14 cellular contexts compared by ENCODE assay signal in genomic region chr20:48350291-48350988, GRCh38.
DNase-seq lines count a peak whose midpoint lies in the region; ATAC-seq and TF ChIP-seq lines count a peak whose summit lies in the region.
"Had no signal": no experiment of that assay in that cellular context is flagged by ENCODE, and none has a peak within 500 bp of the region (broad histone marks: within the 10 kb centered on the region; RNA-seq: fewer than 3 reads in every experiment).

No MANE protein-coding gene starts in this region.

- peak; percentile 40 for DNase-seq in NCI-H2227 (lab: John Stamatoyannopoulos, UW; ENCODE audit: unreplicated experiment)
- DNase-seq in NCI-H2227 treated with DMSO at 0.1 percent for 48 hours (lab: John Stamatoyannopoulos, UW): no peak
- peak; percentile 34 for DNase-seq in NB4 (ENCODE audit: low read depth)
- peak; percentile 23 for DNase-seq in dermis blood vessel endothelial cell
- DNase-seq in psoas muscle: no peak
- no peak for DNase-seq in stomach
- no peak for DNase-seq in NCI-H1417 treated with DMSO at 0.1 percent for 48 hours (lab: John Stamatoyannopoulos, UW)
- DNase-seq in activated CD4-positive, CD25-positive, alpha-beta regulatory T cell treated with anti-CD3 and anti-CD28 coated beads, Interleukin-2, amount 50 U/mL, for 72 hours: no peak
- DNase-seq: gastrocnemius medialis; naive thymus-derived CD8-positive, alpha-beta T cell; NK-92 treated with Interleukin-12 subunit alpha and Interleukin-12 subunit beta, amount 100 ng/mL, for 24 hours; stimulated activated CD4-positive, alpha-beta T cell treated with anti-CD3 and anti-CD28 coated beads, Interleukin-4, amount 100 ng/mL, for 4 hours had no signal

- no peak for TF ChIP-seq EP300 in stomach (IDR thresholded peaks at IDR 0.05)

- TF ChIP-seq POLR2A in NB4 (IDR thresholded peaks at IDR 0.05; ENCODE audit: extremely low read depth, insufficient read length) (no peak), stomach (IDR thresholded peaks at IDR 0.05) (no peak)

- H3K4me1 ChIP-seq in psoas muscle (no peaks in the 10 kb centered on the region), stomach (no peaks in the 10 kb centered on the region)
- H3K4me1 ChIP-seq: ascending aorta, gastrocnemius medialis had no signal

- H3K36me3 ChIP-seq in psoas muscle (ENCODE audit: insufficient read depth in 1 of 2, low read depth in 1 of 2): no peaks in the 10 kb centered on the region
- H3K36me3 ChIP-seq in stomach: no peaks in the 10 kb centered on the region
- H3K36me3 ChIP-seq: ascending aorta, gastrocnemius medialis, HAP-1 had no signal

- intact Hi-C loops in psoas muscle (cut with DNase I) (no loop called here), stomach (cut with DNase I; ENCODE audit: low total_unique reads) (no loop called here)

- ATAC-seq in psoas muscle: no peak
- ATAC-seq: gastrocnemius medialis; naive thymus-derived CD8-positive, alpha-beta T cell had no signal

- 75 to 89% (median 88%) methylated on average over 5 of the region's 5 CpGs for WGBS in psoas muscle, 3 donors
- WGBS in stomach, 5 donors: 67 to 81% (median 77%) methylated on average over 5 of the region's 5 CpGs

- peak; percentile 43 for TF ChIP-seq CTCF in NB4 (IDR thresholded peaks at IDR 0.05; ENCODE audit: low read depth, low read length)
- TF ChIP-seq CTCF in psoas muscle (IDR thresholded peaks at IDR 0.05): peak; percentile 6
- no peak for TF ChIP-seq CTCF in stomach (IDR thresholded peaks at IDR 0.05)

- no peaks in the 10 kb centered on the region for H3K9me3 ChIP-seq in psoas muscle
- peaks cover 0 to 10% (median 0%) of the 10 kb centered on the region in 4 donors for H3K9me3 ChIP-seq in stomach
- H3K9me3 ChIP-seq: gastrocnemius medialis, HAP-1 had no signal

- H3K27me3 ChIP-seq in psoas muscle (ENCODE audit: insufficient read depth in 3 of 3, low read length in 2 of 3) (no peaks in the 10 kb centered on the region), stomach (no peaks in the 10 kb centered on the region)
- H3K27me3 ChIP-seq: ascending aorta, gastrocnemius medialis had no signal

- H3K4me3 ChIP-seq in NB4 (ENCODE audit: low read depth, low read length): no peak overlapping the region
- no peak overlapping the region for H3K4me3 ChIP-seq in psoas muscle
- no peak overlapping the region for H3K4me3 ChIP-seq in stomach
- H3K4me3 ChIP-seq: ascending aorta, gastrocnemius medialis, HAP-1 had no signal

- H3K27ac ChIP-seq in psoas muscle (no peak overlapping the region), stomach (no peak overlapping the region)
- H3K27ac ChIP-seq: ascending aorta, gastrocnemius medialis had no signal

Comparison
In these comparisons a context has a peak if more than half of its experiments do, and no peak if none do; other contexts are left out.
1. DNase-seq: peak in NCI-H2227 (single experiment), NB4 (single experiment) and dermis blood vessel endothelial cell (single experiment); none in NCI-H2227 treated with DMSO at 0.1 percent for 48 hours (single experiment), psoas muscle (0 of 2), stomach (single experiment), NCI-H1417 treated with DMSO at 0.1 percent for 48 hours (single experiment) and activated CD4-positive, CD25-positive, alpha-beta regulatory T cell treated with anti-CD3 and anti-CD28 coated beads, Interleukin-2, amount 50 U/mL, for 72 hours (single experiment).
2. CTCF ChIP-seq: peak in NB4 (single experiment) and psoas muscle (single experiment); none in stomach (0 of 7).